In genomic region chr6:90105766-90106165, GRCh38 we compare ENCODE assay signal across 16 cellular contexts.
DNase-seq lines count a peak whose midpoint lies in the region; ATAC-seq and TF ChIP-seq lines count a peak whose summit lies in the region.
"Had no signal": no experiment of that assay in that cellular context is flagged by ENCODE, and none has a peak within 500 bp of the region (broad histone marks: within the 10 kb centered on the region; RNA-seq: fewer than 3 reads in every experiment).

No MANE protein-coding gene starts in this region.

- peak overlapping the region; percentile 34 for H3K27ac ChIP-seq in breast epithelium
- H3K27ac ChIP-seq in PC-3 (ENCODE audit: low read length): no peak overlapping the region
- H3K27ac ChIP-seq in WERI-Rb-1: no peak overlapping the region
- H3K27ac ChIP-seq: esophagus squamous epithelium, lower lobe of right lung, ovary had no signal

- BruUV-seq in MCF 10A (replicated peaks; lab: Mats Ljungman, UMichigan) (no TSS peak), PC-3 (replicated peaks; lab: Mats Ljungman, UMichigan) (no TSS peak)

- H3K4me3 ChIP-seq in breast epithelium (no peak overlapping the region), PC-3 (ENCODE audit: low read length) (no peak overlapping the region), WERI-Rb-1 (ENCODE audit: low read depth, low read length) (no peak overlapping the region)
- H3K4me3 ChIP-seq: esophagus squamous epithelium, lower lobe of right lung, ovary had no signal

- intact Hi-C loops in breast epithelium (cut with DNase I; ENCODE audit: low total_unique reads) (no loop called here), MCF 10A (cut with micrococcal nuclease) (no loop called here), PC-3 (cut with micrococcal nuclease) (no loop called here)

- no peak for ATAC-seq in activated naive CD8-positive, alpha-beta T cell treated with anti-CD3 and anti-CD28 coated beads, Interleukin-2, amount 10 ng/mL, durations not matched to agents 7 days and 5 days (ENCODE audit: low read depth)
- ATAC-seq in HG03095 (IDR thresholded peaks at IDR 0.05; ENCODE audit: unreplicated experiment): no peak
- no peak for ATAC-seq in PC-3
- ATAC-seq: HepG2, sciatic nerve had no signal

- H3K4me1 ChIP-seq in breast epithelium (no peaks in the 10 kb centered on the region), PC-3 (ENCODE audit: insufficient read depth, low read length) (no peaks in the 10 kb centered on the region)

- no peak overlapping the region for H2AFZ ChIP-seq in PC-3 (ENCODE audit: low read length)

- no peaks in the 10 kb centered on the region for H3K79me2 ChIP-seq in PC-3 (ENCODE audit: low read length)

- CTCF ChIA-PET in MCF 10A (lab: Yijun Ruan, JAX): interaction anchor here (0.5 to 1.2 kb wide), 4 partner anchors 10 to 288 kb away, joined by 3 to 4 read pairs (median 3); no protein-coding TSS in a partner anchor
- CTCF ChIA-PET in PC-3 (lab: Charles Lee): interaction anchor here (0.7 kb wide), 1 partner anchor 154 kb away, joined by 4 read pairs; no protein-coding TSS in a partner anchor

- H3K36me3 ChIP-seq in breast epithelium (no peaks in the 10 kb centered on the region), PC-3 (ENCODE audit: low read depth, low read length) (no peaks in the 10 kb centered on the region), WERI-Rb-1 (no peaks in the 10 kb centered on the region)
- H3K36me3 ChIP-seq: esophagus squamous epithelium, lower lobe of right lung, ovary had no signal

- no peak for DNase-seq in breast epithelium (ENCODE audit: low spot score in 2 of 2)
- no peak for DNase-seq in MCF 10A (ENCODE audit: unreplicated experiment)
- DNase-seq in NOMO-1 treated with DMSO at 0.1 percent for 48 hours (lab: John Stamatoyannopoulos, UW; ENCODE audit: unreplicated experiment): peak; percentile 76
- no peak for DNase-seq in activated naive CD8-positive, alpha-beta T cell treated with anti-CD3 and anti-CD28 coated beads, Interleukin-2, amount 10 ng/mL, durations not matched to agents 7 days and 5 days
- DNase-seq in HUDEP-2 (lab: John Stamatoyannopoulos, UW; ENCODE audit: unreplicated experiment in 76 of 76): no peak
- no peak for DNase-seq in PC-3
- no peak for DNase-seq in WERI-Rb-1
- DNase-seq: amygdala; effector CD8-positive, alpha-beta T cell; esophagus squamous epithelium; lower lobe of right lung; NCI-H1105; ovary had no signal

- H3K9ac ChIP-seq in PC-3 (ENCODE audit: low read length): no peak overlapping the region

- POLR2A ChIA-PET in MCF 10A (lab: Yijun Ruan, JAX): interaction anchor here (0.5 to 1.2 kb wide), 4 partner anchors 70 to 195 kb away, joined by 3 to 5 read pairs (median 4); no protein-coding TSS in a partner anchor
- POLR2A ChIA-PET in activated naive CD8-positive, alpha-beta T cell treated with anti-CD3 and anti-CD28 coated beads, Interleukin-2, amount 10 ng/mL, durations not matched to agents 7 days and 5 days (lab: Charles Lee): interaction anchor here (0.5 to 1.7 kb wide), 5 partner anchors 18 to 370 kb away, joined by 3 to 6 read pairs (median 4); no protein-coding TSS in a partner anchor
- POLR2A ChIA-PET in PC-3 (lab: Charles Lee; ENCODE audit: unreplicated experiment): no interaction called here

- TF ChIP-seq POLR2A in breast epithelium (IDR thresholded peaks at IDR 0.05): no peak

- H3K27ac Mint-ChIP-seq in MCF 10A (ENCODE audit: low read depth, unreplicated experiment): no peak overlapping the region
- peak overlapping the region; percentile 72 for H3K27ac Mint-ChIP-seq in activated naive CD8-positive, alpha-beta T cell treated with anti-CD3 and anti-CD28 coated beads, Interleukin-2, amount 10 ng/mL, durations not matched to agents 7 days and 5 days

- no peaks in the 10 kb centered on the region for H3K36me3 Mint-ChIP-seq in MCF 10A (ENCODE audit: insufficient read depth, unreplicated experiment)
- peaks cover 35% of the 10 kb centered on the region for H3K36me3 Mint-ChIP-seq in activated naive CD8-positive, alpha-beta T cell treated with anti-CD3 and anti-CD28 coated beads, Interleukin-2, amount 10 ng/mL, durations not matched to agents 7 days and 5 days

- H3K4me3 Mint-ChIP-seq in MCF 10A (ENCODE audit: unreplicated experiment): no peak overlapping the region
- peak overlapping the region; percentile 31 for H3K4me3 Mint-ChIP-seq in activated naive CD8-positive, alpha-beta T cell treated with anti-CD3 and anti-CD28 coated beads, Interleukin-2, amount 10 ng/mL, durations not matched to agents 7 days and 5 days

- no peaks in the 10 kb centered on the region for H3F3A ChIP-seq in PC-3 (ENCODE audit: low read length, unreplicated experiment)

- peaks cover 7% of the 10 kb centered on the region for H3K9me3 Mint-ChIP-seq in MCF 10A (ENCODE audit: unreplicated experiment)
- peaks cover 8% of the 10 kb centered on the region for H3K9me3 Mint-ChIP-seq in activated naive CD8-positive, alpha-beta T cell treated with anti-CD3 and anti-CD28 coated beads, Interleukin-2, amount 10 ng/mL, durations not matched to agents 7 days and 5 days

- peaks cover 29% of the 10 kb centered on the region for H3K4me1 Mint-ChIP-seq in MCF 10A (ENCODE audit: insufficient read depth, unreplicated experiment)
- H3K4me1 Mint-ChIP-seq in activated naive CD8-positive, alpha-beta T cell treated with anti-CD3 and anti-CD28 coated beads, Interleukin-2, amount 10 ng/mL, durations not matched to agents 7 days and 5 days: peaks cover 65% of the 10 kb centered on the region

- TF ChIP-seq CTCF in breast epithelium (IDR thresholded peaks at IDR 0.05): no peak
- no peak for TF ChIP-seq CTCF in MCF 10A (IDR thresholded peaks at IDR 0.05; ENCODE audit: unreplicated experiment)
- TF ChIP-seq CTCF in PC-3 (conservative IDR thresholded peaks at IDR 0.05; ENCODE audit: low read depth, low read length): no peak
- no peak for TF ChIP-seq CTCF in WERI-Rb-1 (IDR thresholded peaks at IDR 0.05; ENCODE audit: low read depth, low read length)

- no peaks in the 10 kb centered on the region for H3K27me3 ChIP-seq in breast epithelium
- no peaks in the 10 kb centered on the region for H3K27me3 ChIP-seq in PC-3 (ENCODE audit: low read length)
- H3K27me3 ChIP-seq in WERI-Rb-1 (ENCODE audit: insufficient read depth, low read depth, severe bottlenecking): no peaks in the 10 kb centered on the region
- H3K27me3 ChIP-seq: esophagus squamous epithelium, ovary had no signal

- H3K9me3 ChIP-seq in breast epithelium (no peaks in the 10 kb centered on the region), PC-3 (ENCODE audit: low read length) (no peaks in the 10 kb centered on the region), WERI-Rb-1 (ENCODE audit: severe bottlenecking) (no peaks in the 10 kb centered on the region)
- H3K9me3 ChIP-seq: esophagus squamous epithelium, lower lobe of right lung, ovary had no signal

- H4K20me1 ChIP-seq in PC-3 (ENCODE audit: low read length): no peaks in the 10 kb centered on the region

- no peaks in the 10 kb centered on the region for H3K27me3 Mint-ChIP-seq in MCF 10A (ENCODE audit: insufficient read depth, unreplicated experiment)
- H3K27me3 Mint-ChIP-seq in activated naive CD8-positive, alpha-beta T cell treated with anti-CD3 and anti-CD28 coated beads, Interleukin-2, amount 10 ng/mL, durations not matched to agents 7 days and 5 days: no peaks in the 10 kb centered on the region

- no peaks in the 10 kb centered on the region for H3K9me2 ChIP-seq in PC-3 (replicated peaks; ENCODE audit: low read length)

- no peak overlapping the region for H3K4me2 ChIP-seq in PC-3 (ENCODE audit: low read length)

Comparison
In these comparisons a context has a peak if more than half of its experiments do, and no peak if none do; other contexts are left out.
1. H3K27ac ChIP-seq: peak in breast epithelium (2 of 2); none in PC-3 (single experiment) and WERI-Rb-1 (single experiment).